In genomic region chr3:155737844-155738460, GRCh38 we compare ENCODE assay signal across 8 cellular contexts. TPM values are rescaled to one million over a fixed set of nuclear protein-coding genes. Genes with fewer than 3 reads are reported as not detected.
DNase-seq lines count a peak whose midpoint lies in the region; ATAC-seq and TF ChIP-seq lines count a peak whose summit lies in the region.

No MANE protein-coding gene starts in this region.

- no peak for TF ChIP-seq CTCF in Caco-2 (IDR thresholded peaks at IDR 0.05; ENCODE audit: insufficient read depth in 1 of 2, low read depth in 1 of 2, low read length in 1 of 2, severe bottlenecking in 1 of 2, unreplicated experiment in 1 of 2)

- H3K9me3 ChIP-seq in Caco-2 = no peaks in the 10 kb centered on the region

- no peaks in the 10 kb centered on the region for H3K27me3 ChIP-seq in Caco-2 (replicated peaks; ENCODE audit: control insufficient read depth, insufficient read depth, low read length)

- BruUV-seq in Caco-2 (replicated peaks; lab: Mats Ljungman, UMichigan) = TSS peak; percentile 52

- intact Hi-C loops in Caco-2 (cut with micrococcal nuclease; ENCODE audit: unreplicated experiment) = loop anchor here (1.0 to 2.0 kb wide), 3 partner anchors 24 to 326 kb away; partner anchors contain the start of gene GMPS

- peaks cover 21% of the 10 kb centered on the region for H3K4me1 ChIP-seq in Caco-2

- H3K27me3 Mint-ChIP-seq in Caco-2 (ENCODE audit: insufficient read depth, unreplicated experiment) = no peaks in the 10 kb centered on the region

- H3K27ac Mint-ChIP-seq in Caco-2 (ENCODE audit: unreplicated experiment) = peak overlapping the region; percentile 81

- CTCF ChIA-PET in Caco-2 (lab: Charles Lee) = interaction anchor here (0.5 to 1.0 kb wide), 3 partner anchors 24 to 132 kb away, joined by 3 to 9 read pairs (median 4); partner anchors contain the start of gene C3orf33

- POLR2A ChIA-PET in Caco-2 (lab: Charles Lee) = interaction anchor here (0.8 to 1.2 kb wide), 3 partner anchors 8 to 68 kb away, joined by 3 to 11 read pairs (median 5); partner anchors contain the start of gene C3orf33

- H3K4me3 Mint-ChIP-seq in Caco-2 (ENCODE audit: unreplicated experiment) = peak overlapping the region; percentile 72

- peak overlapping the region; percentile 30 for H3K4me3 ChIP-seq in Caco-2 (ENCODE audit: low read depth, low read length)

- no peaks in the 10 kb centered on the region for H3K36me3 ChIP-seq in Caco-2 (ENCODE audit: control insufficient read depth, insufficient read depth, low read length)

- H3K9me3 Mint-ChIP-seq in Caco-2 (ENCODE audit: unreplicated experiment) = no peaks in the 10 kb centered on the region

- peaks cover 27% of the 10 kb centered on the region for H3K4me1 Mint-ChIP-seq in Caco-2 (ENCODE audit: low read depth, unreplicated experiment)

- peaks cover 8% of the 10 kb centered on the region for H3K36me3 Mint-ChIP-seq in Caco-2 (ENCODE audit: insufficient read depth, unreplicated experiment)

- no peak overlapping the region for H3K27ac ChIP-seq in epithelial cell of prostate

- peak; percentile 79 to 81 for DNase-seq in Caco-2
- DNase-seq in HT-29 (ENCODE audit: low spot score) = peak; percentile 96
- peak; percentile 18 for DNase-seq in epithelial cell of prostate (ENCODE audit: low read depth, low spot score)
- DNase-seq in NCI-H1930 (lab: John Stamatoyannopoulos, UW) = no peak
- no peak for DNase-seq in activated CD8-positive, alpha-beta memory T cell treated with anti-CD3 and anti-CD28 coated beads for 24 hours
- DNase-seq in HUDEP-2 (lab: John Stamatoyannopoulos, UW; ENCODE audit: unreplicated experiment in 76 of 76) = no peak
- DNase-seq in activated CD4-positive, alpha-beta T cell treated with anti-CD3 and anti-CD28 coated beads, Interleukin-2, amount 50 U/mL, for 4 hours = no peak

- ATAC-seq in GM21529 (IDR thresholded peaks at IDR 0.05; ENCODE audit: unreplicated experiment) = peak; percentile 94

RNA-seq across cellular contexts. Expression of gene PLCH1, which starts 6.9 kb away (rescaled TPM):
- total RNA-seq in Caco-2 (2022) = 2.8 and 3.1 TPM in 2 replicates
- total RNA-seq in HT-29 (2014; rRNA removed; shearing (Covaris generic)) = 1.9 TPM in 2 replicates

Comparison
In these comparisons a context has a peak if more than half of its experiments do, and no peak if none do; other contexts are left out.
1. DNase-seq: peak in Caco-2 (2 of 2), HT-29 (single experiment) and epithelial cell of prostate (single experiment); none in NCI-H1930 (0 of 2), activated CD8-positive, alpha-beta memory T cell treated with anti-CD3 and anti-CD28 coated beads for 24 hours (single experiment), HUDEP-2 (0 of 76) and activated CD4-positive, alpha-beta T cell treated with anti-CD3 and anti-CD28 coated beads, Interleukin-2, amount 50 U/mL, for 4 hours (0 of 2).